In genomic region chr21:36249576-36250422, GRCh38 we compare ENCODE assay signal across 20 cellular contexts.
DNase-seq lines count a peak whose midpoint lies in the region; ATAC-seq and TF ChIP-seq lines count a peak whose summit lies in the region.
"Had no signal": no experiment of that assay in that cellular context is flagged by ENCODE, and none has a peak within 500 bp of the region (broad histone marks: within the 10 kb centered on the region; RNA-seq: fewer than 3 reads in every experiment).

No MANE protein-coding gene starts in this region.

- H3K36me3 Mint-ChIP-seq in activated naive CD8-positive, alpha-beta T cell treated with anti-CD3 and anti-CD28 coated beads, Interleukin-2, amount 10 ng/mL, durations not matched to agents 7 days and 5 days: peaks cover 35% of the 10 kb centered on the region
- H3K36me3 Mint-ChIP-seq in activated naive CD8-positive, alpha-beta T cell treated with anti-CD3 and anti-CD28 coated beads, Interleukin-2, amount 50 U/mL, for 24 hours (ENCODE audit: low read depth): peaks cover 26% of the 10 kb centered on the region
- H3K36me3 Mint-ChIP-seq in activated B cell treated with CpG ODN at 0.5 μM for 24 hours (ENCODE audit: low read depth): peaks cover 69% of the 10 kb centered on the region
- H3K36me3 Mint-ChIP-seq in naive B cell: peaks cover 39% of the 10 kb centered on the region in 2 donors

- CTCF ChIA-PET in activated B cell treated with CpG ODN at 0.5 μM for 24 hours (lab: Charles Lee): no interaction called here

- no peak for DNase-seq in activated naive CD8-positive, alpha-beta T cell treated with anti-CD3 and anti-CD28 coated beads, Interleukin-2, amount 10 ng/mL, durations not matched to agents 7 days and 5 days
- no peak for DNase-seq in activated naive CD8-positive, alpha-beta T cell treated with anti-CD3 and anti-CD28 coated beads, Interleukin-2, amount 50 U/mL, for 24 hours
- DNase-seq in activated B cell treated with CpG ODN at 0.5 μM for 24 hours (no peak), naive B cell (no peak), HCEC 1CT (no peak)
- DNase-seq: activated CD4-positive, CD25-positive, alpha-beta regulatory T cell treated with anti-CD3 and anti-CD28 coated beads, Interleukin-2, amount 50 U/mL, for 72 hours; activated T-cell treated with anti-CD3 and anti-CD28 coated beads, Interleukin-2, amount 50 U/mL, for 4 hours; anterior cingulate cortex; BE2C; DMS79 treated with DMSO at 0.1 percent for 48 hours; foreskin melanocyte; left cardiac atrium; MV-4-11; NCI-H1436 treated with DMSO at 0.1 percent for 48 hours; NCI-H2107; NCI-H446; NCI-H774; T-helper 1 cell had no signal

- no peak for TF ChIP-seq CTCF in activated B cell treated with CpG ODN at 0.5 μM for 24 hours (IDR thresholded peaks at IDR 0.05)

- intact Hi-C loops in activated B cell treated with CpG ODN at 0.5 μM for 24 hours (cut with micrococcal nuclease): no loop called here

- H3K4me3 Mint-ChIP-seq in activated naive CD8-positive, alpha-beta T cell treated with anti-CD3 and anti-CD28 coated beads, Interleukin-2, amount 10 ng/mL, durations not matched to agents 7 days and 5 days: no peak overlapping the region
- H3K4me3 Mint-ChIP-seq in activated naive CD8-positive, alpha-beta T cell treated with anti-CD3 and anti-CD28 coated beads, Interleukin-2, amount 50 U/mL, for 24 hours: no peak overlapping the region
- H3K4me3 Mint-ChIP-seq in activated B cell treated with CpG ODN at 0.5 μM for 24 hours (no peak overlapping the region), naive B cell (peak overlapping the region in 2 of 8 donors; percentile 5 to 63)
- H3K4me3 Mint-ChIP-seq: activated T-cell treated with anti-CD3 and anti-CD28 coated beads, Interleukin-2, amount 50 U/mL, for 4 hours had no signal

- H3K27ac Mint-ChIP-seq in activated naive CD8-positive, alpha-beta T cell treated with anti-CD3 and anti-CD28 coated beads, Interleukin-2, amount 10 ng/mL, durations not matched to agents 7 days and 5 days: peak overlapping the region; percentile 79
- H3K27ac Mint-ChIP-seq in activated naive CD8-positive, alpha-beta T cell treated with anti-CD3 and anti-CD28 coated beads, Interleukin-2, amount 50 U/mL, for 24 hours: no peak overlapping the region
- H3K27ac Mint-ChIP-seq in activated B cell treated with CpG ODN at 0.5 μM for 24 hours: peak overlapping the region; percentile 50
- peak overlapping the region in 5 of 6 donors; percentile 62 to 93 (median 74) for H3K27ac Mint-ChIP-seq in naive B cell

- ATAC-seq in activated naive CD8-positive, alpha-beta T cell treated with anti-CD3 and anti-CD28 coated beads, Interleukin-2, amount 10 ng/mL, durations not matched to agents 7 days and 5 days (ENCODE audit: low read depth): peak; percentile 52
- ATAC-seq in activated naive CD8-positive, alpha-beta T cell treated with anti-CD3 and anti-CD28 coated beads, Interleukin-2, amount 50 U/mL, for 24 hours: no peak
- no peak for ATAC-seq in activated B cell treated with CpG ODN at 0.5 μM for 24 hours (ENCODE audit: low read depth)
- ATAC-seq in naive B cell (ENCODE audit: low read depth in 2 of 2): no peak
- no peak for ATAC-seq in GM19035 (IDR thresholded peaks at IDR 0.05; ENCODE audit: unreplicated experiment)
- no peak for ATAC-seq in HG02852 (IDR thresholded peaks at IDR 0.05; ENCODE audit: unreplicated experiment)
- ATAC-seq: activated T-cell treated with anti-CD3 and anti-CD28 coated beads, Interleukin-2, amount 50 U/mL, for 4 hours; left cardiac atrium had no signal

- H3K27me3 Mint-ChIP-seq in activated naive CD8-positive, alpha-beta T cell treated with anti-CD3 and anti-CD28 coated beads, Interleukin-2, amount 10 ng/mL, durations not matched to agents 7 days and 5 days: no peaks in the 10 kb centered on the region
- H3K27me3 Mint-ChIP-seq in activated naive CD8-positive, alpha-beta T cell treated with anti-CD3 and anti-CD28 coated beads, Interleukin-2, amount 50 U/mL, for 24 hours: no peaks in the 10 kb centered on the region
- H3K27me3 Mint-ChIP-seq in activated B cell treated with CpG ODN at 0.5 μM for 24 hours (no peaks in the 10 kb centered on the region), naive B cell (no peaks in the 10 kb centered on the region)

- POLR2A ChIA-PET in activated naive CD8-positive, alpha-beta T cell treated with anti-CD3 and anti-CD28 coated beads, Interleukin-2, amount 10 ng/mL, durations not matched to agents 7 days and 5 days (lab: Charles Lee): interaction anchor here (1.2 kb wide), 1 partner anchor 10 kb away, joined by 3 read pairs; no protein-coding TSS in a partner anchor
- POLR2A ChIA-PET in activated B cell treated with CpG ODN at 0.5 μM for 24 hours (lab: Charles Lee): no interaction called here

- H3K9me3 Mint-ChIP-seq in activated naive CD8-positive, alpha-beta T cell treated with anti-CD3 and anti-CD28 coated beads, Interleukin-2, amount 10 ng/mL, durations not matched to agents 7 days and 5 days: no peaks in the 10 kb centered on the region
- no peaks in the 10 kb centered on the region for H3K9me3 Mint-ChIP-seq in activated naive CD8-positive, alpha-beta T cell treated with anti-CD3 and anti-CD28 coated beads, Interleukin-2, amount 50 U/mL, for 24 hours
- H3K9me3 Mint-ChIP-seq in activated B cell treated with CpG ODN at 0.5 μM for 24 hours: no peaks in the 10 kb centered on the region
- H3K9me3 Mint-ChIP-seq in naive B cell: no peaks in the 10 kb centered on the region
- H3K9me3 Mint-ChIP-seq: activated T-cell treated with anti-CD3 and anti-CD28 coated beads, Interleukin-2, amount 50 U/mL, for 4 hours had no signal

- H3K4me1 Mint-ChIP-seq in activated naive CD8-positive, alpha-beta T cell treated with anti-CD3 and anti-CD28 coated beads, Interleukin-2, amount 10 ng/mL, durations not matched to agents 7 days and 5 days: peaks cover 9% of the 10 kb centered on the region
- H3K4me1 Mint-ChIP-seq in activated naive CD8-positive, alpha-beta T cell treated with anti-CD3 and anti-CD28 coated beads, Interleukin-2, amount 50 U/mL, for 24 hours: peaks cover 13% of the 10 kb centered on the region
- H3K4me1 Mint-ChIP-seq in activated B cell treated with CpG ODN at 0.5 μM for 24 hours (peaks cover 27% of the 10 kb centered on the region), naive B cell (peaks cover 22 to 35% (median 31%) of the 10 kb centered on the region in 3 donors)
